9 cellular contexts compared by ENCODE assay signal in the genomic region with DNA sequence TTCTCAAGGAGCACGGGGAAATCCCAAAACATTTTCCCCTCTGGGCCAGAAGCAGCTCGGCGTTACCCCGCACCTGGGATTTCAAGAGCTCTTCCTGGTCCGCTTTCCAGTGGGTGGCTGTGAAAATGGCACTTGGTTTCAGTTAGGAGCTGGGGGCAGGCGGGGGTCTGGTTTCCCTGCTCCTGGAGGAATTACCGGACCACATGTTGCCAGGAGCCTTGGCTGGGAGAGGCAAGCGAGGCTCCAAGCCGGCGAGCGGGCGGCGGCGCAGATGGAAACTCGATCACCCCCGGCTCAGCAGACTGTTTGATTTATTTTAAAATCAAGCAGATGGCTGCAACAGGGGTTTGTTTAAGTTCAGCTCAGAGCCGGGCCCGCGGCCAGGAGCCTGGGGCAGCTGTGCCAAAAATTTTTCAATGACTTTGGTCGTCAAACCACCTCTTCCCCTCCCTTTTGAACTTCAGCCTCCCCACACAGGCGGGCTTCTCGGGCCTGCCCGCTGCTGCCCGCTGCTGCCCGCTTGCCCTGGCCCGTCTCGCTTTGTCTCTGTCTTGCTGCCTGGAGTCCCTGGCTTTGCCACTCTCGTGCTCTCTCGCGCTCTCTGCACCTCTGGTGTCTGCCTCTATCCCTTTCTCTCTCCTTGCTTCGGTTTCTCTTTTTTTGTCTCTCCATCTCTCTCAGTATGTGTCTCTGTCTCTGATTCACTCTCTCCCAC.
A peak's percentile ranks its signal among the peaks of the same experiment; 100 is the strongest.
DNase-seq lines count a peak whose midpoint lies in the region; ATAC-seq and TF ChIP-seq lines count a peak whose summit lies in the region.
"Had no signal": no experiment of that assay in that cellular context is flagged by ENCODE, and none has a peak within 500 bp of the region (broad histone marks: within the 10 kb centered on the region; RNA-seq: fewer than 3 reads in every experiment).

No MANE protein-coding gene starts in this region.

- peaks cover 4 to 8% of the 10 kb centered on the region in 2 donors for H3K4me1 ChIP-seq in ascending aorta

- no peak for ATAC-seq in GM18502 (IDR thresholded peaks at IDR 0.05; ENCODE audit: poor library complexity, unreplicated experiment)

- H3K9me3 ChIP-seq in ascending aorta, result no peaks in the 10 kb centered on the region

- TF ChIP-seq CTCF in ascending aorta (IDR thresholded peaks at IDR 0.05), result peak in 2 of 3 experiments; percentile 23 to 24
- no peak for TF ChIP-seq CTCF in GM20000 (IDR thresholded peaks at IDR 0.05; ENCODE audit: extremely low read depth, missing control alignments)

- H3K36me3 ChIP-seq in ascending aorta, result no peaks in the 10 kb centered on the region

- intact Hi-C loops in ascending aorta (cut with DNase I), result no loop called here

- H3K27me3 ChIP-seq in ascending aorta, result no peaks in the 10 kb centered on the region

- peak; percentile 52 to 87 (median 87) for DNase-seq in NCI-H1417 (lab: John Stamatoyannopoulos, UW)
- DNase-seq in NCI-H1417 treated with DMSO at 0.1 percent for 48 hours (lab: John Stamatoyannopoulos, UW), result no peak
- DNase-seq in ascending aorta (ENCODE audit: low spot score in 2 of 2), result peak in 1 of 2 donors; percentile 84
- peak; percentile 49 to 57 for DNase-seq in hippocampal formation (lab: John Stamatoyannopoulos, UW)
- peak; percentile 84 for DNase-seq in smooth muscle cell of the brain vasculature (ENCODE audit: low read depth, low spot score)
- no peak for DNase-seq in GM20000 (ENCODE audit: low spot score)
- no peak for DNase-seq in activated CD4-positive, CD25-positive, alpha-beta regulatory T cell treated with anti-CD3 and anti-CD28 coated beads, Interleukin-2, amount 50 U/mL, for 72 hours

- peak overlapping the region; percentile 57 to 77 for H3K27ac ChIP-seq in ascending aorta
- H3K27ac ChIP-seq: 22Rv1 had no signal

- H3K4me3 ChIP-seq in ascending aorta, result peak overlapping the region; percentile 7 to 56

Comparison
In these comparisons a context has a peak if more than half of its experiments do, and no peak if none do; other contexts are left out.
1. DNase-seq: peak in NCI-H1417 (3 of 3), hippocampal formation (2 of 2) and smooth muscle cell of the brain vasculature (single experiment); none in NCI-H1417 treated with DMSO at 0.1 percent for 48 hours (single experiment), GM20000 (single experiment) and activated CD4-positive, CD25-positive, alpha-beta regulatory T cell treated with anti-CD3 and anti-CD28 coated beads, Interleukin-2, amount 50 U/mL, for 72 hours (single experiment).